1 cellular context compared by ENCODE assay signal in the genomic region with DNA sequence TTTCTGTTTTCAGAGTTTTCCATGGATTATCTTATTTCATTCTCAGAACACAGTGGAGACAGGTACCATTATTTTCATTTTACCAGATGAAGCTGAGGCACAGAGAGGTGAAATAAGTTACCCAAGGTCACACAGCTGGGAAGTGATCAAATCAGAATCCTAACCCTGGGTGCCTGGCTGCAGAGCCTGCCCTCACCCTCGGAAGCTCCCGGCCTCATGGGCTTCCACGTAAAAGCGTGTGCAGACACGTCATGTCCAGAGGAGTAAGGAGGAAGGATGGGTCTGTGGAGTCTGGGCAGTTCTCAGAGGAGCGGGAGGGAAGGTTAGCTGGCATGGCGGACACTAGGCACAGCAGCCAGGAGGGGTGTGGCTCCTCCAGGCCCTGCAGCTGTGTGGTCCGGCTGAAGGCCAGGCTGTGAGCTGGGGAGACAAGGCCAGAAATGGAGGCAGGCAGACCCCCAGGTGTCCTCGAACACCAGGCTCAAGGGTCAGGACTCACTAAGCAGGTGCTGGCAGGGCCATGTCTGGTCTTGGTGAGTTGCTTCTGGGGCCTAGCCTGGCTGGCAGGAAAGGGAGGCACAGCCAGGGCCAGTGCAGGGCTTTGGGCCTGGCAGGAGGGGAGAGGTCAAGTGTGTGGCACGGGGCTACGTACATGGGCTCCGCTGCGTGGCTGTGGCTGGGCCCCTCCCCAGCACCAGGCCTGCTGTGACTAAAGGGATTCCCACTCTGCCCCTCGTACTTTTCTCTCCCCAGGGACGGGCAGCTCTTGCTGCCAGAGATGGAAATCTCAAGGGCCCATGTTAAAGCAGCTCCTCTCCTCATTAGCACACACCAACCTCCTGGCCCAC.
TF ChIP-seq lines count a peak whose summit lies in the region.

No MANE protein-coding gene starts in this region.

TF ChIP-seq in WTC11, 78 proteins besides CTCF, POLR2A, EP300 and RAD21 (continued from another document):
- TF ChIP-seq, protein P1, sequence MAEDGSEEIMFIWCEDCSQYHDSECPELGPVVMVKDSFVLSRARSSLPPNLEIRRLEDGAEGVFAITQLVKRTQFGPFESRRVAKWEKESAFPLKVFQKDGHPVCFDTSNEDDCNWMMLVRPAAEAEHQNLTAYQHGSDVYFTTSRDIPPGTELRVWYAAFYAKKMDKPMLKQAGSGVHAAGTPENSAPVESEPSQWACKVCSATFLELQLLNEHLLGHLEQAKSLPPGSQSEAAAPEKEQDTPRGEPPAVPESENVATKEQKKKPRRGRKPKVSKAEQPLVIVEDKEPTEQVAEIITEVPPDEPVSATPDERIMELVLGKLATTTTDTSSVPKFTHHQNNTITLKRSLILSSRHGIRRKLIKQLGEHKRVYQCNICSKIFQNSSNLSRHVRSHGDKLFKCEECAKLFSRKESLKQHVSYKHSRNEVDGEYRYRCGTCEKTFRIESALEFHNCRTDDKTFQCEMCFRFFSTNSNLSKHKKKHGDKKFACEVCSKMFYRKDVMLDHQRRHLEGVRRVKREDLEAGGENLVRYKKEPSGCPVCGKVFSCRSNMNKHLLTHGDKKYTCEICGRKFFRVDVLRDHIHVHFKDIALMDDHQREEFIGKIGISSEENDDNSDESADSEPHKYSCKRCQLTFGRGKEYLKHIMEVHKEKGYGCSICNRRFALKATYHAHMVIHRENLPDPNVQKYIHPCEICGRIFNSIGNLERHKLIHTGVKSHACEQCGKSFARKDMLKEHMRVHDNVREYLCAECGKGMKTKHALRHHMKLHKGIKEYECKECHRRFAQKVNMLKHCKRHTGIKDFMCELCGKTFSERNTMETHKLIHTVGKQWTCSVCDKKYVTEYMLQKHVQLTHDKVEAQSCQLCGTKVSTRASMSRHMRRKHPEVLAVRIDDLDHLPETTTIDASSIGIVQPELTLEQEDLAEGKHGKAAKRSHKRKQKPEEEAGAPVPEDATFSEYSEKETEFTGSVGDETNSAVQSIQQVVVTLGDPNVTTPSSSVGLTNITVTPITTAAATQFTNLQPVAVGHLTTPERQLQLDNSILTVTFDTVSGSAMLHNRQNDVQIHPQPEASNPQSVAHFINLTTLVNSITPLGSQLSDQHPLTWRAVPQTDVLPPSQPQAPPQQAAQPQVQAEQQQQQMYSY (CRISPR knock-in tag; IDR thresholded peaks at IDR 0.05) = no peak
- TF ChIP-seq OVOL2 (CRISPR knock-in tag; IDR thresholded peaks at IDR 0.05; ENCODE audit: borderline replicate concordance) (no peak), ATF1 (CRISPR knock-in tag; IDR thresholded peaks at IDR 0.05) (no peak), FOXK1 (CRISPR knock-in tag; IDR thresholded peaks at IDR 0.05) (no peak)
- TF ChIP-seq, protein P2, sequence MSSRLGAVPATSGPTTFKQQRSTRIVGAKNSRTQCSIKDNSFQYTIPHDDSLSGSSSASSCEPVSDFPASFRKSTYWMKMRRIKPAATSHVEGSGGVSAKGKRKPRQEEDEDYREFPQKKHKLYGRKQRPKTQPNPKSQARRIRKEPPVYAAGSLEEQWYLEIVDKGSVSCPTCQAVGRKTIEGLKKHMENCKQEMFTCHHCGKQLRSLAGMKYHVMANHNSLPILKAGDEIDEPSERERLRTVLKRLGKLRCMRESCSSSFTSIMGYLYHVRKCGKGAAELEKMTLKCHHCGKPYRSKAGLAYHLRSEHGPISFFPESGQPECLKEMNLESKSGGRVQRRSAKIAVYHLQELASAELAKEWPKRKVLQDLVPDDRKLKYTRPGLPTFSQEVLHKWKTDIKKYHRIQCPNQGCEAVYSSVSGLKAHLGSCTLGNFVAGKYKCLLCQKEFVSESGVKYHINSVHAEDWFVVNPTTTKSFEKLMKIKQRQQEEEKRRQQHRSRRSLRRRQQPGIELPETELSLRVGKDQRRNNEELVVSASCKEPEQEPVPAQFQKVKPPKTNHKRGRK (CRISPR knock-in tag; IDR thresholded peaks at IDR 0.05; ENCODE audit: borderline replicate concordance) = no peak
- TF ChIP-seq, protein P3, sequence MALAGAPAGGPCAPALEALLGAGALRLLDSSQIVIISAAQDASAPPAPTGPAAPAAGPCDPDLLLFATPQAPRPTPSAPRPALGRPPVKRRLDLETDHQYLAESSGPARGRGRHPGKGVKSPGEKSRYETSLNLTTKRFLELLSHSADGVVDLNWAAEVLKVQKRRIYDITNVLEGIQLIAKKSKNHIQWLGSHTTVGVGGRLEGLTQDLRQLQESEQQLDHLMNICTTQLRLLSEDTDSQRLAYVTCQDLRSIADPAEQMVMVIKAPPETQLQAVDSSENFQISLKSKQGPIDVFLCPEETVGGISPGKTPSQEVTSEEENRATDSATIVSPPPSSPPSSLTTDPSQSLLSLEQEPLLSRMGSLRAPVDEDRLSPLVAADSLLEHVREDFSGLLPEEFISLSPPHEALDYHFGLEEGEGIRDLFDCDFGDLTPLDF (CRISPR knock-in tag; IDR thresholded peaks at IDR 0.05) = no peak
- TF ChIP-seq, protein P4, sequence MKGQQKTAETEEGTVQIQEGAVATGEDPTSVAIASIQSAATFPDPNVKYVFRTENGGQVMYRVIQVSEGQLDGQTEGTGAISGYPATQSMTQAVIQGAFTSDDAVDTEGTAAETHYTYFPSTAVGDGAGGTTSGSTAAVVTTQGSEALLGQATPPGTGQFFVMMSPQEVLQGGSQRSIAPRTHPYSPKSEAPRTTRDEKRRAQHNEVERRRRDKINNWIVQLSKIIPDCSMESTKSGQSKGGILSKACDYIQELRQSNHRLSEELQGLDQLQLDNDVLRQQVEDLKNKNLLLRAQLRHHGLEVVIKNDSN (CRISPR knock-in tag; IDR thresholded peaks at IDR 0.05) = no peak
- TF ChIP-seq, protein P5, sequence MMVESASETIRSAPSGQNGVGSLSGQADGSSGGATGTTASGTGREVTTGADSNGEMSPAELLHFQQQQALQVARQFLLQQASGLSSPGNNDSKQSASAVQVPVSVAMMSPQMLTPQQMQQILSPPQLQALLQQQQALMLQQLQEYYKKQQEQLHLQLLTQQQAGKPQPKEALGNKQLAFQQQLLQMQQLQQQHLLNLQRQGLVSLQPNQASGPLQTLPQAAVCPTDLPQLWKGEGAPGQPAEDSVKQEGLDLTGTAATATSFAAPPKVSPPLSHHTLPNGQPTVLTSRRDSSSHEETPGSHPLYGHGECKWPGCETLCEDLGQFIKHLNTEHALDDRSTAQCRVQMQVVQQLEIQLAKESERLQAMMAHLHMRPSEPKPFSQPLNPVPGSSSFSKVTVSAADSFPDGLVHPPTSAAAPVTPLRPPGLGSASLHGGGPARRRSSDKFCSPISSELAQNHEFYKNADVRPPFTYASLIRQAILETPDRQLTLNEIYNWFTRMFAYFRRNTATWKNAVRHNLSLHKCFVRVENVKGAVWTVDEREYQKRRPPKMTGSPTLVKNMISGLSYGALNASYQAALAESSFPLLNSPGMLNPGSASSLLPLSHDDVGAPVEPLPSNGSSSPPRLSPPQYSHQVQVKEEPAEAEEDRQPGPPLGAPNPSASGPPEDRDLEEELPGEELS (CRISPR knock-in tag; IDR thresholded peaks at IDR 0.05) = no peak
